ENCODE assay signal across 1 cellular context in the genomic region with DNA sequence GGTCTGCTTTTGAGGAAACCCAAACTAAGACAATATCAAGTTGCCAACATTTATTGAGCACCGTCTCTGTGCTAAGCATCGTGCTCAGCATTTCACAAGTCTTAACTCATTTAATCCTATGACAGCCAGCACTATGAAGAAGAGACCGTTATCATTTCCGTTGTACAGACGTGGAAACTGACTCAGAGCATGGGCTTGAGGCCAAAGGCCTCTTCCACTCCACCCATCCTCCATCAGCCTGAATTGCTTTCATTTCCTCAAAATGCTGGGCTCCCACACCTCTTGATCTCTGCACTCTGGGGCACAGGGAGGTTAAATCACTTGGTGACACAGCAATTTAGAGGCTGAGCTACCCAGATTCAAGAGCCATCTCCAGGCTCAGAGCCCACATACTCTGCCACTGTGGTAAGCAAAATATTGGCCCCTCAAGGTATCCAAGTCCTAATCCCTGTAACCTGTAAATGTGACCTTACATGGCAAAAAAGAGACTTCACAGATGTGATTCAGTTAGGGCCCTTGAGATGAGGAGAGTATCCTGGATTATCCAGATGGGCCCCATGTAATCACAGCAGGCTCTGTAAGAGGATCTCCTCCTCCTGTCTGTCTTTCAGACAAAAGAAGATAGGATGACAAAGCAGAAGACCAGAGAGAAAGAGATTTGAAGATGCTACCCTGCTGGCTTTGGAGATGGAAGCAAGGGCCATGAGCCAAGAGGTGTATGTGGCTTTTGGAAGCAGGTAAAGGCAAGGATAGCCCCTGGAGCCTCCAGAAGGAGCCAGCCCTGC.
TF ChIP-seq lines count a peak whose summit lies in the region.

No MANE protein-coding gene starts in this region.

TF ChIP-seq in HepG2, 621 proteins besides CTCF, POLR2A, EP300 and RAD21 (continued from another document and continues in another):
- TF ChIP-seq CENPT (CRISPR knock-in tag; IDR thresholded peaks at IDR 0.05; ENCODE audit: low read depth) (no peak), SRF (IDR thresholded peaks at IDR 0.05; ENCODE audit: low read depth, low read length) (no peak), PITX1 (CRISPR knock-in tag; IDR thresholded peaks at IDR 0.05) (peak; percentile 64), CEBPG (CRISPR knock-in tag; IDR thresholded peaks at IDR 0.05) (peak; percentile 27; the same call in 1 of the 2 replicates), ZNF556 (CRISPR knock-in tag; IDR thresholded peaks at IDR 0.05; ENCODE audit: borderline replicate concordance) (0 out of 2 replicates have a peak, but pooled peaks have one; percentile 40), ZNF678 (CRISPR knock-in tag; IDR thresholded peaks at IDR 0.05) (no peak), MAX (IDR thresholded peaks at IDR 0.05) (peak; percentile 48), UBTF (CRISPR knock-in tag; IDR thresholded peaks at IDR 0.05) (no peak), SRY (CRISPR knock-in tag; IDR thresholded peaks at IDR 0.05) (no peak), ZNF256 (CRISPR knock-in tag; conservative IDR thresholded peaks at IDR 0.05) (no peak), GLMP (CRISPR knock-in tag; IDR thresholded peaks at IDR 0.05; ENCODE audit: borderline replicate concordance) (no peak), PTBP1 (IDR thresholded peaks at IDR 0.05; ENCODE audit: low read depth, low read length, poor library complexity, severe bottlenecking) (no peak), ZNF720 (CRISPR knock-in tag; IDR thresholded peaks at IDR 0.05) (no peak), TRIM22 (IDR thresholded peaks at IDR 0.05) (no peak), POGZ (CRISPR knock-in tag; IDR thresholded peaks at IDR 0.05) (peak; percentile 63; the same call in 1 of the 2 replicates), MAFG (CRISPR knock-in tag; IDR thresholded peaks at IDR 0.05) (no peak), NFE2L1 (CRISPR knock-in tag; IDR thresholded peaks at IDR 0.05; ENCODE audit: borderline replicate concordance) (no peak), SAFB2 (CRISPR knock-in tag; IDR thresholded peaks at IDR 0.05; ENCODE audit: borderline replicate concordance, low read depth) (no peak), DMAP1 (CRISPR knock-in tag; IDR thresholded peaks at IDR 0.05) (peak; percentile 52; the same call in 1 of the 2 replicates), TGIF2 (CRISPR knock-in tag; IDR thresholded peaks at IDR 0.05) (no peak), RXRB (CRISPR knock-in tag; IDR thresholded peaks at IDR 0.05; ENCODE audit: borderline replicate concordance) (peak; percentile 66; the same call in 1 of the 2 replicates), ZBTB34 (CRISPR knock-in tag; IDR thresholded peaks at IDR 0.05) (no peak), ZNF674 (CRISPR knock-in tag; IDR thresholded peaks at IDR 0.05; ENCODE audit: low read depth) (no peak), ZNF281 (CRISPR knock-in tag; IDR thresholded peaks at IDR 0.05; ENCODE audit: borderline replicate concordance) (peak; percentile 70), ZNF629 (CRISPR knock-in tag; conservative IDR thresholded peaks at IDR 0.05) (peak; percentile 58), RCOR2 (CRISPR knock-in tag; IDR thresholded peaks at IDR 0.05) (peak; percentile 84), ZNF607 (CRISPR knock-in tag; IDR thresholded peaks at IDR 0.05; ENCODE audit: borderline replicate concordance) (no peak), ZSCAN21 (CRISPR knock-in tag; IDR thresholded peaks at IDR 0.05; ENCODE audit: borderline replicate concordance) (no peak), ZNF547 (CRISPR knock-in tag; IDR thresholded peaks at IDR 0.05) (no peak), ZEB1 (IDR thresholded peaks at IDR 0.05; ENCODE audit: insufficient replicate concordance, low read depth) (no peak), ZNF337 (CRISPR knock-in tag; IDR thresholded peaks at IDR 0.05; ENCODE audit: borderline replicate concordance, low read depth) (no peak), HOXA3 (CRISPR knock-in tag; IDR thresholded peaks at IDR 0.05) (peak; percentile 69), FOXP1 (IDR thresholded peaks at IDR 0.05) (no peak), FOXP1 (CRISPR knock-in tag; IDR thresholded peaks at IDR 0.05) (peak; percentile 46; the same call in 1 of the 2 replicates), TCF12 (IDR thresholded peaks at IDR 0.05) (no peak), TCF12 (CRISPR knock-in tag; IDR thresholded peaks at IDR 0.05) (no peak)
- TF ChIP-seq, protein P1, sequence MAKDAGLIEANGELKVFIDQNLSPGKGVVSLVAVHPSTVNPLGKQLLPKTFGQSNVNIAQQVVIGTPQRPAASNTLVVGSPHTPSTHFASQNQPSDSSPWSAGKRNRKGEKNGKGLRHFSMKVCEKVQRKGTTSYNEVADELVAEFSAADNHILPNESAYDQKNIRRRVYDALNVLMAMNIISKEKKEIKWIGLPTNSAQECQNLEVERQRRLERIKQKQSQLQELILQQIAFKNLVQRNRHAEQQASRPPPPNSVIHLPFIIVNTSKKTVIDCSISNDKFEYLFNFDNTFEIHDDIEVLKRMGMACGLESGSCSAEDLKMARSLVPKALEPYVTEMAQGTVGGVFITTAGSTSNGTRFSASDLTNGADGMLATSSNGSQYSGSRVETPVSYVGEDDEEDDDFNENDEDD (CRISPR knock-in tag; IDR thresholded peaks at IDR 0.05; ENCODE audit: borderline replicate concordance), result no peak
- TF ChIP-seq, protein P2, sequence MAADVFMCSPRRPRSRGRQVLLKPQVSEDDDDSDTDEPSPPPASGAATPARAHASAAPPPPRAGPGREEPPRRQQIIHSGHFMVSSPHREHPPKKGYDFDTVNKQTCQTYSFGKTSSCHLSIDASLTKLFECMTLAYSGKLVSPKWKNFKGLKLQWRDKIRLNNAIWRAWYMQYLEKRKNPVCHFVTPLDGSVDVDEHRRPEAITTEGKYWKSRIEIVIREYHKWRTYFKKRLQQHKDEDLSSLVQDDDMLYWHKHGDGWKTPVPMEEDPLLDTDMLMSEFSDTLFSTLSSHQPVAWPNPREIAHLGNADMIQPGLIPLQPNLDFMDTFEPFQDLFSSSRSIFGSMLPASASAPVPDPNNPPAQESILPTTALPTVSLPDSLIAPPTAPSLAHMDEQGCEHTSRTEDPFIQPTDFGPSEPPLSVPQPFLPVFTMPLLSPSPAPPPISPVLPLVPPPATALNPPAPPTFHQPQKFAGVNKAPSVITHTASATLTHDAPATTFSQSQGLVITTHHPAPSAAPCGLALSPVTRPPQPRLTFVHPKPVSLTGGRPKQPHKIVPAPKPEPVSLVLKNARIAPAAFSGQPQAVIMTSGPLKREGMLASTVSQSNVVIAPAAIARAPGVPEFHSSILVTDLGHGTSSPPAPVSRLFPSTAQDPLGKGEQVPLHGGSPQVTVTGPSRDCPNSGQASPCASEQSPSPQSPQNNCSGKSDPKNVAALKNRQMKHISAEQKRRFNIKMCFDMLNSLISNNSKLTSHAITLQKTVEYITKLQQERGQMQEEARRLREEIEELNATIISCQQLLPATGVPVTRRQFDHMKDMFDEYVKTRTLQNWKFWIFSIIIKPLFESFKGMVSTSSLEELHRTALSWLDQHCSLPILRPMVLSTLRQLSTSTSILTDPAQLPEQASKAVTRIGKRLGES (CRISPR knock-in tag; IDR thresholded peaks at IDR 0.05; ENCODE audit: borderline replicate concordance), result no peak
- TF ChIP-seq, protein P3, sequence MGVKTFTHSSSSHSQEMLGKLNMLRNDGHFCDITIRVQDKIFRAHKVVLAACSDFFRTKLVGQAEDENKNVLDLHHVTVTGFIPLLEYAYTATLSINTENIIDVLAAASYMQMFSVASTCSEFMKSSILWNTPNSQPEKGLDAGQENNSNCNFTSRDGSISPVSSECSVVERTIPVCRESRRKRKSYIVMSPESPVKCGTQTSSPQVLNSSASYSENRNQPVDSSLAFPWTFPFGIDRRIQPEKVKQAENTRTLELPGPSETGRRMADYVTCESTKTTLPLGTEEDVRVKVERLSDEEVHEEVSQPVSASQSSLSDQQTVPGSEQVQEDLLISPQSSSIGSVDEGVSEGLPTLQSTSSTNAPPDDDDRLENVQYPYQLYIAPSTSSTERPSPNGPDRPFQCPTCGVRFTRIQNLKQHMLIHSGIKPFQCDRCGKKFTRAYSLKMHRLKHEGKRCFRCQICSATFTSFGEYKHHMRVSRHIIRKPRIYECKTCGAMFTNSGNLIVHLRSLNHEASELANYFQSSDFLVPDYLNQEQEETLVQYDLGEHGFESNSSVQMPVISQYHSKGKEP (CRISPR knock-in tag; IDR thresholded peaks at IDR 0.05), result no peak
- TF ChIP-seq, protein P4, sequence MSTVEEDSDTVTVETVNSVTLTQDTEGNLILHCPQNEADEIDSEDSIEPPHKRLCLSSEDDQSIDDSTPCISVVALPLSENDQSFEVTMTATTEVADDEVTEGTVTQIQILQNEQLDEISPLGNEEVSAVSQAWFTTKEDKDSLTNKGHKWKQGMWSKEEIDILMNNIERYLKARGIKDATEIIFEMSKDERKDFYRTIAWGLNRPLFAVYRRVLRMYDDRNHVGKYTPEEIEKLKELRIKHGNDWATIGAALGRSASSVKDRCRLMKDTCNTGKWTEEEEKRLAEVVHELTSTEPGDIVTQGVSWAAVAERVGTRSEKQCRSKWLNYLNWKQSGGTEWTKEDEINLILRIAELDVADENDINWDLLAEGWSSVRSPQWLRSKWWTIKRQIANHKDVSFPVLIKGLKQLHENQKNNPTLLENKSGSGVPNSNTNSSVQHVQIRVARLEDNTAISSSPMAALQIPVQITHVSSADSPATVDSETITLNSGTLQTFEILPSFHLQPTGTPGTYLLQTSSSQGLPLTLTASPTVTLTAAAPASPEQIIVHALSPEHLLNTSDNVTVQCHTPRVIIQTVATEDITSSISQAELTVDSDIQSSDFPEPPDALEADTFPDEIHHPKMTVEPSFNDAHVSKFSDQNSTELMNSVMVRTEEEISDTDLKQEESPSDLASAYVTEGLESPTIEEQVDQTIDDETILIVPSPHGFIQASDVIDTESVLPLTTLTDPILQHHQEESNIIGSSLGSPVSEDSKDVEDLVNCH (CRISPR knock-in tag; IDR thresholded peaks at IDR 0.05), result no peak
